Comparison of ENCODE assay signal across 31 cellular contexts in genomic region chr4:110395416-110395815, GRCh38.
"Had no signal": no experiment of that assay in that cellular context is flagged by ENCODE, and none has a peak within 500 bp of the region (broad histone marks: within the 10 kb centered on the region; RNA-seq: fewer than 3 reads in every experiment).

No MANE protein-coding gene starts in this region.

- H3K4me3 ChIP-seq: coronary artery, dorsolateral prefrontal cortex, heart left ventricle had no signal

- H3K9me3 Mint-ChIP-seq: activated CD8-positive, alpha-beta T cell treated with anti-CD3 and anti-CD28 coated beads for 36 hours; activated T-cell treated with anti-CD3 and anti-CD28 coated beads, Interleukin-2, amount 50 U/mL, for 4 hours; activated T-helper 17 cell treated with anti-CD3 and anti-CD28 coated beads, Interleukin-2, amount 50 U/mL, for 72 hours; central memory CD8-positive, alpha-beta T cell; endodermal cell; T-cell; WTC11 had no signal

- FAIRE-seq: astrocyte, bronchial epithelial cell, frontal cortex had no signal

- H3K9me3 ChIP-seq: heart left ventricle had no signal

- H3K36me3 Mint-ChIP-seq: activated naive CD8-positive, alpha-beta T cell; T-cell; WTC11 had no signal

- H3K4me1 ChIP-seq: heart left ventricle had no signal

- H3K27ac Mint-ChIP-seq: activated CD8-positive, alpha-beta T cell treated with anti-CD3 and anti-CD28 coated beads for 36 hours; activated naive CD8-positive, alpha-beta T cell; activated T-helper 17 cell treated with anti-CD3 and anti-CD28 coated beads, Interleukin-2, amount 50 U/mL, for 72 hours; dendritic cell treated with granulocyte-macrophage colony-stimulating factor and Interleukin-4, amounts not matched to agents 40 ng/mL and 50 ng/mL, for 4 days; endodermal cell; T-cell; WTC11 had no signal

- H3K36me3 ChIP-seq: brain microvascular endothelial cell, heart left ventricle had no signal

- ATAC-seq: activated CD8-positive, alpha-beta T cell treated with anti-CD3 and anti-CD28 coated beads for 36 hours; activated T-cell treated with anti-CD3 and anti-CD28 coated beads, Interleukin-2, amount 50 U/mL, for 4 hours; activated T-helper 17 cell treated with anti-CD3 and anti-CD28 coated beads, Interleukin-2, amount 50 U/mL, for 72 hours; esophagus mucosa; heart left ventricle; T-cell; WTC11 had no signal

- H3K4me1 Mint-ChIP-seq: activated T-helper 17 cell treated with anti-CD3 and anti-CD28 coated beads, Interleukin-2, amount 50 U/mL, for 72 hours; central memory CD8-positive, alpha-beta T cell; endodermal cell; T-cell had no signal

- DNase-seq: activated CD4-positive, alpha-beta T cell treated with anti-CD3 and anti-CD28 coated beads for 48 hours; activated CD4-positive, alpha-beta T cell treated with anti-CD3 and anti-CD28 coated beads, Interleukin-2, amount 50 U/mL, for 1 hour; activated CD4-positive, alpha-beta T cell treated with anti-CD3 and anti-CD28 coated beads, Interleukin-2, amount 50 U/mL, for 48 hours; activated CD8-positive, alpha-beta memory T cell treated with anti-CD3 and anti-CD28 coated beads for 24 hours; activated CD8-positive, alpha-beta T cell treated with anti-CD3 and anti-CD28 coated beads for 36 hours; activated effector memory CD4-positive, alpha-beta T cell treated with Interleukin-2 at 50 U/mL for 16 hours; activated gamma-delta T cell treated with Interleukin-2 at 50 U/mL for 16 hours; activated naive CD4-positive, alpha-beta T cell treated with anti-CD3 and anti-CD28 coated beads, Interleukin-2, amount 50 U/mL, for 16 hours; activated naive CD4-positive, alpha-beta T cell treated with Interleukin-2 at 50 U/mL for 16 hours; activated T-cell treated with anti-CD3 and anti-CD28 coated beads, Interleukin-2, amount 50 U/mL, for 4 hours; amniotic stem cell; anterior cingulate cortex; brain microvascular endothelial cell; dorsolateral prefrontal cortex; effector memory CD4-positive, alpha-beta T cell; endodermal cell; foreskin fibroblast; heart left ventricle; T-cell; T-helper 2 cell had no signal

- H3K4me3 Mint-ChIP-seq: activated CD8-positive, alpha-beta T cell treated with anti-CD3 and anti-CD28 coated beads for 36 hours; activated naive CD8-positive, alpha-beta T cell; activated T-cell treated with anti-CD3 and anti-CD28 coated beads, Interleukin-2, amount 50 U/mL, for 4 hours; activated T-helper 17 cell treated with anti-CD3 and anti-CD28 coated beads, Interleukin-2, amount 50 U/mL, for 72 hours; central memory CD8-positive, alpha-beta T cell; dendritic cell treated with granulocyte-macrophage colony-stimulating factor and Interleukin-4, amounts not matched to agents 40 ng/mL and 50 ng/mL, for 4 days; endodermal cell; T-cell; WTC11 had no signal

- H3K27me3 ChIP-seq: brain microvascular endothelial cell, heart left ventricle had no signal

- H3K27ac ChIP-seq: brain microvascular endothelial cell, coronary artery, dorsolateral prefrontal cortex, heart left ventricle, VCaP had no signal
